ENCODE assay signal across 21 cellular contexts in the genomic region with DNA sequence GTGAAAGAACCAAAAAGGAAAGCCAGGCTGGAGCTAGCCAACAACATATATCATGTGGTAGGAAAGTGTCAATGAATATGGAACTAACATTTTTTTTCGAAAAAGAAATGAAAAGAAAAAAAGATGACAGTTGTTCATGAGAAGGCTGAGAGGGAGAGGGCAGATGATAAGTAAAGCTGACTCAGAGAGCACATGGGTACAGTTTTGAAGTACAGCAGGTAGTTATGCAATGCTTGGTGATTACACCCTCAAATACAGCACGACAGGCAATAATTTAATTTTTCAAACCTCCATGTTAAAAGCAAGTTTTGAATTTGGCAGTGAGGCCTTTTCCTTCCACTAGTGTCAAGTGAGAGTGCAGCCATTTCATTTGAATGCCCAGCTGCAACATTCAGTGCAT. TPM values are rescaled to one million over a fixed set of nuclear protein-coding genes. Genes with fewer than 3 reads are reported as not detected.
DNase-seq lines count a peak whose midpoint lies in the region; ATAC-seq and TF ChIP-seq lines count a peak whose summit lies in the region.
"Had no signal": no experiment of that assay in that cellular context is flagged by ENCODE, and none has a peak within 500 bp of the region (broad histone marks: within the 10 kb centered on the region; RNA-seq: fewer than 3 reads in every experiment).

No MANE protein-coding gene starts in this region.

- peaks cover 3% of the 10 kb centered on the region for H3K4me1 Mint-ChIP-seq in T-helper 2 cell treated with Interferon-gamma antibody and Interleukin-4, amounts not matched to agents 5 μg/mL and 100 μg/mL, for 36 hours (ENCODE audit: low read depth)
- no peaks in the 10 kb centered on the region for H3K4me1 Mint-ChIP-seq in activated naive CD4-positive, alpha-beta T cell treated with anti-CD3 and anti-CD28 coated beads, Interleukin-2, amount 10 ng/mL, durations not matched to agents 7 days and 5 days
- H3K4me1 Mint-ChIP-seq: activated CD8-positive, alpha-beta memory T cell treated with anti-CD3 and anti-CD28 coated beads, Interleukin-2, amount 10 ng/mL, durations not matched to agents 7 days and 5 days; CD8-positive, alpha-beta memory T cell had no signal

- no peak overlapping the region for H3K4me3 ChIP-seq in choroid plexus epithelial cell (ENCODE audit: low read depth, low read length)
- H3K4me3 ChIP-seq: gastrocnemius medialis, ovary, uterus had no signal

- CTCF ChIA-PET in activated naive CD4-positive, alpha-beta T cell treated with anti-CD3 and anti-CD28 coated beads, Interleukin-2, amount 10 ng/mL, durations not matched to agents 7 days and 5 days (lab: Charles Lee), result no interaction called here

- H3K9me3 Mint-ChIP-seq in T-helper 2 cell treated with Interferon-gamma antibody and Interleukin-4, amounts not matched to agents 5 μg/mL and 100 μg/mL, for 36 hours, result no peaks in the 10 kb centered on the region
- H3K9me3 Mint-ChIP-seq in activated naive CD4-positive, alpha-beta T cell treated with anti-CD3 and anti-CD28 coated beads, Interleukin-2, amount 10 ng/mL, durations not matched to agents 7 days and 5 days, result no peaks in the 10 kb centered on the region
- H3K9me3 Mint-ChIP-seq: activated T-helper 2 cell treated with anti-CD3 and anti-CD28 coated beads, Interferon-gamma antibody, Interleukin-2, Interleukin-4, amounts not matched to agents 10 μg/mL and 5 μg/mL and 100 μg/mL, durations not matched to agents 14 hours and 24 hours and 36 hours had no signal

- peaks cover 32% of the 10 kb centered on the region for H3K27me3 Mint-ChIP-seq in T-helper 2 cell treated with Interferon-gamma antibody and Interleukin-4, amounts not matched to agents 5 μg/mL and 100 μg/mL, for 36 hours (ENCODE audit: low read depth)
- H3K27me3 Mint-ChIP-seq in activated naive CD4-positive, alpha-beta T cell treated with anti-CD3 and anti-CD28 coated beads, Interleukin-2, amount 10 ng/mL, durations not matched to agents 7 days and 5 days, result peaks cover 7% of the 10 kb centered on the region

- peak; percentile 35 for DNase-seq in ELR (ENCODE audit: low read depth)
- DNase-seq in NOMO-1 (lab: John Stamatoyannopoulos, UW; ENCODE audit: unreplicated experiment in 2 of 2), result peak; percentile 57 to 85
- DNase-seq in choroid plexus epithelial cell (ENCODE audit: low read depth), result peak; percentile 51
- DNase-seq in left colon, result no peak
- no peak for DNase-seq in DMS 273 treated with DMSO at 0.1 percent for 48 hours (lab: John Stamatoyannopoulos, UW)
- DNase-seq in T-helper 2 cell treated with Interferon-gamma antibody and Interleukin-4, amounts not matched to agents 5 μg/mL and 100 μg/mL, for 36 hours (ENCODE audit: low spot score), result no peak
- no peak for DNase-seq in NCI-H748 (lab: John Stamatoyannopoulos, UW; ENCODE audit: unreplicated experiment)
- DNase-seq in activated naive CD4-positive, alpha-beta T cell treated with anti-CD3 and anti-CD28 coated beads, Interleukin-2, amount 10 ng/mL, durations not matched to agents 7 days and 5 days, result no peak
- DNase-seq: activated CD8-positive, alpha-beta memory T cell treated with anti-CD3 and anti-CD28 coated beads, Interleukin-2, amount 10 ng/mL, durations not matched to agents 7 days and 5 days; CD8-positive, alpha-beta memory T cell; DMS79 treated with DMSO at 0.1 percent for 48 hours; effector CD8-positive, alpha-beta T cell; gastrocnemius medialis; MM.1S; NCI-H2081; NCI-H524; ovary; SK-N-SH; T1000; uterus had no signal

- peak; percentile 66 for ATAC-seq in left colon
- ATAC-seq: activated CD8-positive, alpha-beta memory T cell treated with anti-CD3 and anti-CD28 coated beads, Interleukin-2, amount 10 ng/mL, durations not matched to agents 7 days and 5 days; gastrocnemius medialis had no signal

- H3K36me3 Mint-ChIP-seq in T-helper 2 cell treated with Interferon-gamma antibody and Interleukin-4, amounts not matched to agents 5 μg/mL and 100 μg/mL, for 36 hours (ENCODE audit: low read depth), result no peaks in the 10 kb centered on the region
- H3K36me3 Mint-ChIP-seq in activated naive CD4-positive, alpha-beta T cell treated with anti-CD3 and anti-CD28 coated beads, Interleukin-2, amount 10 ng/mL, durations not matched to agents 7 days and 5 days, result no peaks in the 10 kb centered on the region
- H3K36me3 Mint-ChIP-seq: activated CD8-positive, alpha-beta memory T cell treated with anti-CD3 and anti-CD28 coated beads, Interleukin-2, amount 10 ng/mL, durations not matched to agents 7 days and 5 days; CD8-positive, alpha-beta memory T cell had no signal

- no peak overlapping the region for H3K27ac Mint-ChIP-seq in T-helper 2 cell treated with Interferon-gamma antibody and Interleukin-4, amounts not matched to agents 5 μg/mL and 100 μg/mL, for 36 hours
- no peak overlapping the region for H3K27ac Mint-ChIP-seq in activated naive CD4-positive, alpha-beta T cell treated with anti-CD3 and anti-CD28 coated beads, Interleukin-2, amount 10 ng/mL, durations not matched to agents 7 days and 5 days
- H3K27ac Mint-ChIP-seq: activated CD8-positive, alpha-beta memory T cell treated with anti-CD3 and anti-CD28 coated beads, Interleukin-2, amount 10 ng/mL, durations not matched to agents 7 days and 5 days; activated T-helper 2 cell treated with anti-CD3 and anti-CD28 coated beads, Interferon-gamma antibody, Interleukin-2, Interleukin-4, amounts not matched to agents 10 μg/mL and 5 μg/mL and 100 μg/mL, durations not matched to agents 14 hours and 24 hours and 36 hours; CD8-positive, alpha-beta memory T cell had no signal

- H3K4me3 Mint-ChIP-seq in T-helper 2 cell treated with Interferon-gamma antibody and Interleukin-4, amounts not matched to agents 5 μg/mL and 100 μg/mL, for 36 hours, result no peak overlapping the region
- no peak overlapping the region for H3K4me3 Mint-ChIP-seq in activated naive CD4-positive, alpha-beta T cell treated with anti-CD3 and anti-CD28 coated beads, Interleukin-2, amount 10 ng/mL, durations not matched to agents 7 days and 5 days
- H3K4me3 Mint-ChIP-seq: activated CD8-positive, alpha-beta memory T cell treated with anti-CD3 and anti-CD28 coated beads, Interleukin-2, amount 10 ng/mL, durations not matched to agents 7 days and 5 days; CD8-positive, alpha-beta memory T cell had no signal

- TF ChIP-seq CTCF in choroid plexus epithelial cell (conservative IDR thresholded peaks at IDR 0.05; ENCODE audit: low read depth, low read length), result no peak

- intact Hi-C loops in left colon (cut with DNase I, micrococcal nuclease), result no loop called here

RNA-seq across cellular contexts. Expression of gene SLC7A11, which starts 21.3 kb away (rescaled TPM):
- total RNA-seq in left colon, result 1 to 10 TPM; 1.9 to 4.1 TPM

Comparison
In these comparisons a context has a peak if more than half of its experiments do, and no peak if none do; other contexts are left out.
1. DNase-seq: peak in ELR (single experiment), NOMO-1 (2 of 2) and choroid plexus epithelial cell (single experiment); none in left colon (0 of 2), DMS 273 treated with DMSO at 0.1 percent for 48 hours (single experiment), T-helper 2 cell treated with Interferon-gamma antibody and Interleukin-4, amounts not matched to agents 5 μg/mL and 100 μg/mL, for 36 hours (single experiment), NCI-H748 (single experiment) and activated naive CD4-positive, alpha-beta T cell treated with anti-CD3 and anti-CD28 coated beads, Interleukin-2, amount 10 ng/mL, durations not matched to agents 7 days and 5 days (single experiment).